In the genomic region with DNA sequence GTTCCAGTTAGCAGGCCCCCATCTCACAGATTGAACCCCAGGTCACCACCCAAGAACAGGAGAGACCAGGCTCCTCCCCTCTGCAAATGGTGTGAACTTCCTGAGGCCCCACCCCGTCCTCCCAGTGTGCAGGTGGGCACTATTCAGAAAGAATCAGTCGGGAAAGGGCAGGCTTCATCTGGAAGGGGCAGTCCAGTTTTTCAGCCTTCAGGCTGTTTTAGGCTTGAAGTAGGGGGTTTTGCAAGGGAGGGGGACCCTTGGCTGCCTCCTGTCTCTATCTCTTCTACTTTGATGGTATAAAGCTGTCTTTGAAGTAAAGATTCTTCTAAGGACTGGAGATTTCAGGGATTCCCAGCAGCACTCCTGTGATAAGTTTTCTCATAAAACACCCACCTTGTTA, we compare ENCODE assay signal across 9 cellular contexts.
"Had no signal": no experiment of that assay in that cellular context is flagged by ENCODE, and none has a peak within 500 bp of the region (broad histone marks: within the 10 kb centered on the region; RNA-seq: fewer than 3 reads in every experiment).

No MANE protein-coding gene starts in this region.

- H3K27ac ChIP-seq: GM23248 had no signal

- H2AFZ ChIP-seq: GM23248, GM23338 had no signal

- H3K27ac Mint-ChIP-seq: GM23338, HFFc6 had no signal

- H3K9me3 Mint-ChIP-seq: GM23338, H9, HFFc6 had no signal

- H3K36me3 ChIP-seq: HAP-1 had no signal

- ATAC-seq: GM23338, HCT116 had no signal

- H3K9me3 ChIP-seq: HAP-1 had no signal

- H3K4me2 ChIP-seq: GM23338 had no signal

- H3K4me3 Mint-ChIP-seq: GM23338, H9, HFFc6 had no signal

- DNase-seq: GM23248, GOT3, H7, H9, HCEC 1CT, HFFc6 had no signal

- H3K9ac ChIP-seq: GM23248 had no signal

- H3K4me3 ChIP-seq: GM23248, GM23338, HAP-1 had no signal
